ENCODE assay signal across 13 cellular contexts in genomic region chr3:185365281-185366211, GRCh38. TPM values are rescaled to one million over a fixed set of nuclear protein-coding genes. Genes with fewer than 3 reads are reported as not detected.
DNase-seq lines count a peak whose midpoint lies in the region; ATAC-seq and TF ChIP-seq lines count a peak whose summit lies in the region.
"Had no signal": no experiment of that assay in that cellular context is flagged by ENCODE, and none has a peak within 500 bp of the region (broad histone marks: within the 10 kb centered on the region; RNA-seq: fewer than 3 reads in every experiment).

No MANE protein-coding gene starts in this region.

- DNase-seq in Caco-2 (peak; percentile 61 to 62), mucosa of gallbladder (ENCODE audit: low spot score) (peak; percentile 52), NCI-H1092 (lab: John Stamatoyannopoulos, UW) (no peak), posterior vena cava (ENCODE audit: low spot score) (no peak)
- DNase-seq in naive thymus-derived CD8-positive, alpha-beta T cell, result no peak
- DNase-seq: activated naive CD8-positive, alpha-beta T cell treated with anti-CD3 and anti-CD28 coated beads, Interleukin-2, amount 10 ng/mL, durations not matched to agents 7 days and 5 days; activated T-cell treated with anti-CD3 and anti-CD28 coated beads, Interleukin-2, amount 50 U/mL, for 1 hour; AML-193; Kasumi-1; posterior cingulate gyrus had no signal

- H3K4me1 Mint-ChIP-seq in Caco-2 (ENCODE audit: low read depth, unreplicated experiment) (peaks cover 40% of the 10 kb centered on the region), brain (peaks cover 81% of the 10 kb centered on the region)
- peaks cover 2 to 17% (median 12%) of the 10 kb centered on the region in 4 donors for H3K4me1 Mint-ChIP-seq in naive thymus-derived CD8-positive, alpha-beta T cell

- CTCF ChIA-PET in Caco-2 (lab: Charles Lee), result no interaction called here

- H3K4me3 Mint-ChIP-seq in Caco-2 (ENCODE audit: unreplicated experiment), result no peak overlapping the region
- peak overlapping the region; percentile 91 to 98 (median 93) for H3K4me3 Mint-ChIP-seq in brain
- no peak overlapping the region for H3K4me3 Mint-ChIP-seq in naive thymus-derived CD8-positive, alpha-beta T cell
- H3K4me3 Mint-ChIP-seq: activated naive CD8-positive, alpha-beta T cell treated with anti-CD3 and anti-CD28 coated beads, Interleukin-2, amount 10 ng/mL, durations not matched to agents 7 days and 5 days had no signal

- H3K9ac ChIP-seq in Loucy (ENCODE audit: low read depth, low read length, poor library complexity, severe bottlenecking), result no peak overlapping the region

- H3K9me2 ChIP-seq in Loucy (replicated peaks; ENCODE audit: low read depth, low read length), result no peaks in the 10 kb centered on the region

- H2AFZ ChIP-seq in Loucy (ENCODE audit: low read length), result no peak overlapping the region

- peak overlapping the region; percentile 88 for H3K4me2 ChIP-seq in Loucy (ENCODE audit: low read depth, low read length, poor library complexity, severe bottlenecking)

- no peak for ATAC-seq in GM21825 (IDR thresholded peaks at IDR 0.05; ENCODE audit: unreplicated experiment)
- ATAC-seq in naive thymus-derived CD8-positive, alpha-beta T cell, result no peak

- H3K9me3 Mint-ChIP-seq in Caco-2 (ENCODE audit: unreplicated experiment) (no peaks in the 10 kb centered on the region), brain (no peaks in the 10 kb centered on the region)
- peaks cover 0 to 2% (median 0%) of the 10 kb centered on the region in 9 donors for H3K9me3 Mint-ChIP-seq in naive thymus-derived CD8-positive, alpha-beta T cell
- H3K9me3 Mint-ChIP-seq: activated naive CD8-positive, alpha-beta T cell treated with anti-CD3 and anti-CD28 coated beads, Interleukin-2, amount 10 ng/mL, durations not matched to agents 7 days and 5 days had no signal

- H3K4me3 ChIP-seq in Caco-2 (ENCODE audit: low read depth, low read length) (no peak overlapping the region), Loucy (ENCODE audit: low read length, poor library complexity, severe bottlenecking) (peak overlapping the region; percentile 91)

- H3K9me3 ChIP-seq in Caco-2 (no peaks in the 10 kb centered on the region), Loucy (ENCODE audit: insufficient read depth, low read depth, low read length) (no peaks in the 10 kb centered on the region)

- H3K27me3 Mint-ChIP-seq in Caco-2 (ENCODE audit: insufficient read depth, unreplicated experiment), result no peaks in the 10 kb centered on the region
- H3K27me3 Mint-ChIP-seq in brain, result peaks cover 10% of the 10 kb centered on the region
- peaks cover 20 to 74% (median 56%) of the 10 kb centered on the region in 5 donors for H3K27me3 Mint-ChIP-seq in naive thymus-derived CD8-positive, alpha-beta T cell

- no peaks in the 10 kb centered on the region for H3F3A ChIP-seq in Loucy (ENCODE audit: low read depth)

- H3K4me1 ChIP-seq in Caco-2 (peaks cover 6% of the 10 kb centered on the region; the same call in 1 of the 2 replicates), Loucy (ENCODE audit: insufficient read depth, low read length, poor library complexity, severe bottlenecking) (peaks cover 16% of the 10 kb centered on the region)

- no TSS peak for BruUV-seq in Caco-2 (replicated peaks; lab: Mats Ljungman, UMichigan)

- H3K36me3 Mint-ChIP-seq in Caco-2 (ENCODE audit: insufficient read depth, unreplicated experiment) (peaks cover 8% of the 10 kb centered on the region), brain (no peaks in the 10 kb centered on the region)
- peaks cover 0 to 4% (median 0%) of the 10 kb centered on the region in 3 donors for H3K36me3 Mint-ChIP-seq in naive thymus-derived CD8-positive, alpha-beta T cell
- H3K36me3 Mint-ChIP-seq: activated naive CD8-positive, alpha-beta T cell treated with anti-CD3 and anti-CD28 coated beads, Interleukin-2, amount 10 ng/mL, durations not matched to agents 7 days and 5 days had no signal

- H3K27me3 ChIP-seq in Caco-2 (replicated peaks; ENCODE audit: control insufficient read depth, insufficient read depth, low read length) (no peaks in the 10 kb centered on the region), Loucy (ENCODE audit: insufficient read depth, low read length, poor library complexity, severe bottlenecking) (peaks cover 17% of the 10 kb centered on the region)

- no peak overlapping the region for H3K27ac Mint-ChIP-seq in Caco-2 (ENCODE audit: unreplicated experiment)
- peak overlapping the region in 3 of 5 experiments; percentile 48 to 82 (median 68) for H3K27ac Mint-ChIP-seq in brain
- H3K27ac Mint-ChIP-seq in naive thymus-derived CD8-positive, alpha-beta T cell, result no peak overlapping the region
- H3K27ac Mint-ChIP-seq: activated naive CD8-positive, alpha-beta T cell treated with anti-CD3 and anti-CD28 coated beads, Interleukin-2, amount 10 ng/mL, durations not matched to agents 7 days and 5 days had no signal

- H3K36me3 ChIP-seq in Caco-2 (ENCODE audit: control insufficient read depth, insufficient read depth, low read length) (no peaks in the 10 kb centered on the region), Loucy (ENCODE audit: insufficient read depth, low read length) (no peaks in the 10 kb centered on the region)

- no peaks in the 10 kb centered on the region for H3K79me2 ChIP-seq in Loucy (ENCODE audit: insufficient read depth, low read length)

- POLR2A ChIA-PET in Caco-2 (lab: Charles Lee), result no interaction called here
- POLR2A ChIA-PET in naive thymus-derived CD8-positive, alpha-beta T cell (lab: Charles Lee), result no interaction called here

- no peaks in the 10 kb centered on the region for H4K20me1 ChIP-seq in Loucy (ENCODE audit: insufficient read depth, low read length, poor library complexity, severe bottlenecking)

- no peak for TF ChIP-seq CTCF in Caco-2 (IDR thresholded peaks at IDR 0.05; ENCODE audit: insufficient read depth in 1 of 2, low read depth in 1 of 2, low read length in 1 of 2, severe bottlenecking in 1 of 2, unreplicated experiment in 1 of 2)
- no peak for TF ChIP-seq CTCF in Loucy (conservative IDR thresholded peaks at IDR 0.05; ENCODE audit: low read length)
- no peak for TF ChIP-seq CTCF in brain (conservative IDR thresholded peaks at IDR 0.05)

- intact Hi-C loops in Caco-2 (cut with micrococcal nuclease; ENCODE audit: unreplicated experiment) (no loop called here), posterior vena cava (cut with DNase I) (no loop called here)

RNA-seq across cellular contexts. Expression of gene MAP3K13, which starts 2.6 kb away (rescaled TPM):
- total RNA-seq in Caco-2 (2022) (20.1 and 26.2 TPM in 2 replicates), mucosa of gallbladder (45.2 TPM), posterior vena cava (10 to 100 TPM; 20.7 to 24.7 TPM)
- polyA plus RNA-seq in brain (ENCODE audit: insufficient read depth, low read depth, low replicate concordance), result 30.0 TPM
- 10 to 100 TPM; 11.7 to 12.0 TPM for total RNA-seq in naive thymus-derived CD8-positive, alpha-beta T cell
- polyA plus RNA-seq in naive thymus-derived CD8-positive, alpha-beta T cell, result 10 to 100 TPM; 44.2 to 55.7 (median 48.6) TPM

Comparison
In these comparisons a context has a peak if more than half of its experiments do, and no peak if none do; other contexts are left out.
1. DNase-seq: peak in Caco-2 (2 of 2) and mucosa of gallbladder (single experiment); none in NCI-H1092 (single experiment), naive thymus-derived CD8-positive, alpha-beta T cell (0 of 10) and posterior vena cava (single experiment).
2. H3K27ac Mint-ChIP-seq: peak in brain (3 of 5); none in Caco-2 (single experiment) and naive thymus-derived CD8-positive, alpha-beta T cell (0 of 10).
3. H3K4me3 Mint-ChIP-seq: peak in brain (5 of 5); none in Caco-2 (single experiment) and naive thymus-derived CD8-positive, alpha-beta T cell (0 of 10).